Comparison of ENCODE assay signal across 9 cellular contexts in genomic region chr9:127875306-127875966, GRCh38. TPM values are rescaled to one million over a fixed set of nuclear protein-coding genes. Genes with fewer than 3 reads are reported as not detected.
A peak's percentile ranks its signal among the peaks of the same experiment; 100 is the strongest.
DNase-seq lines count a peak whose midpoint lies in the region; ATAC-seq and TF ChIP-seq lines count a peak whose summit lies in the region.
"Had no signal": no experiment of that assay in that cellular context is flagged by ENCODE, and none has a peak within 500 bp of the region (broad histone marks: within the 10 kb centered on the region; RNA-seq: fewer than 3 reads in every experiment).

No MANE protein-coding gene starts in this region.

- TF ChIP-seq CTCF in HEK293 (tag by site-specific recombination; IDR thresholded peaks at IDR 0.05), result no peak
- TF ChIP-seq CTCF in stomach (IDR thresholded peaks at IDR 0.05), result no peak
- TF ChIP-seq CTCF in GM13977 (IDR thresholded peaks at IDR 0.05; ENCODE audit: extremely low read depth, insufficient read depth, missing control alignments), result no peak
- TF ChIP-seq CTCF in body of pancreas (IDR thresholded peaks at IDR 0.05), result no peak

- POLR2A ChIA-PET in HEK293 (lab: Yijun Ruan, JAX), result no interaction called here

- DNase-seq in astrocyte of the hippocampus (ENCODE audit: low read depth, low spot score), result peak; percentile 84
- DNase-seq in stomach, result no peak
- DNase-seq in GM13977 (ENCODE audit: low spot score), result no peak
- DNase-seq in superior temporal gyrus (ENCODE audit: extremely low spot score), result no peak
- DNase-seq in body of pancreas, result no peak
- DNase-seq: NCI-H345 had no signal

- WGBS in stomach, 5 donors, result 79 to 88% (median 82%) methylated on average over 10 of the region's 10 CpGs
- 76 to 92% methylated on average over 10 of the region's 10 CpGs for WGBS in body of pancreas, 2 donors

- CTCF ChIA-PET in HEK293 (lab: Yijun Ruan, JAX), result interaction anchor here (0.6 to 1.3 kb wide), 2 partner anchors 46 to 69 kb away, joined by 3 to 4 read pairs; no protein-coding TSS in a partner anchor

- intact Hi-C loops in stomach (cut with DNase I; ENCODE audit: low total_unique reads) (no loop called here), body of pancreas (cut with DNase I) (loop anchor here (10.0 kb wide), 2 partner anchors 141 to 281 kb away; partner anchors contain the start of gene TOR2A)

- no peaks in the 10 kb centered on the region; the same call in 1 of the 2 replicates for H3K4me1 ChIP-seq in HEK293 (ENCODE audit: control insufficient read depth, insufficient read depth, low read length)
- peaks cover 50 to 57% (median 54%) of the 10 kb centered on the region in 4 donors for H3K4me1 ChIP-seq in stomach
- peaks cover 45% of the 10 kb centered on the region for H3K4me1 ChIP-seq in body of pancreas

- H3K27ac ChIP-seq in HEK293 (ENCODE audit: extremely low read depth, low read depth, low read length) (no peak overlapping the region), layer of hippocampus (ENCODE audit: low read depth, low read length) (peak overlapping the region; percentile 83), stomach (peak overlapping the region in 3 of 5 donors; percentile 10 to 87 (median 85)), body of pancreas (no peak overlapping the region)

- in situ Hi-C loops in GM13977 (cut with MboI; ENCODE audit: low pct_unique_long_range_greater_than_20kb, low sequenced_read_pairs, unreplicated experiment), result no loop called here

- H3K27me3 ChIP-seq in layer of hippocampus (ENCODE audit: control insufficient read depth, insufficient read depth, low read length) (no peaks in the 10 kb centered on the region), stomach (no peaks in the 10 kb centered on the region), body of pancreas (no peaks in the 10 kb centered on the region)

- H3K36me3 ChIP-seq in HEK293 (ENCODE audit: control insufficient read depth in 2 of 2, insufficient read depth in 1 of 2, low read length in 2 of 2) (peaks cover 0 to 31% of the 10 kb centered on the region in 2 experiments; a peak in 2 of 3 replicates), stomach (peaks cover 5 to 31% (median 25%) of the 10 kb centered on the region in 4 donors), body of pancreas (replicated peaks in 1 of 2; ENCODE audit: insufficient read depth in 1 of 2, low read depth in 2 of 2) (no peaks in the 10 kb centered on the region)

- no peak for ATAC-seq in GM21528 (IDR thresholded peaks at IDR 0.05; ENCODE audit: low FRiP score, unreplicated experiment)
- no peak for ATAC-seq in body of pancreas

- H3K4me3 ChIP-seq in HEK293 (ENCODE audit: low read depth, low read length) (no peak overlapping the region), stomach (peak overlapping the region in 1 of 4 donors; percentile 72), body of pancreas (no peak overlapping the region)

- H3K9me3 ChIP-seq in HEK293 (ENCODE audit: control insufficient read depth, insufficient read depth, low read depth, low read length), result no peaks in the 10 kb centered on the region
- H3K9me3 ChIP-seq in stomach, result no peaks in the 10 kb centered on the region
- no peaks in the 10 kb centered on the region for H3K9me3 ChIP-seq in body of pancreas

- no peak for TF ChIP-seq POLR2A in stomach (IDR thresholded peaks at IDR 0.05)
- TF ChIP-seq POLR2A in body of pancreas (IDR thresholded peaks at IDR 0.05), result no peak

- TF ChIP-seq EP300 in stomach (IDR thresholded peaks at IDR 0.05), result no peak

TF ChIP-seq in HEK293, 187 proteins besides CTCF, POLR2A, EP300 and RAD21:
- TF ChIP-seq WT1 (tag by site-specific recombination; IDR thresholded peaks at IDR 0.05) (no peak), ZEB2 (tag by site-specific recombination; IDR thresholded peaks at IDR 0.05) (no peak), ZNF202 (tag by site-specific recombination; IDR thresholded peaks at IDR 0.05; ENCODE audit: borderline replicate concordance) (no peak), IKZF3 (tag by site-specific recombination; IDR thresholded peaks at IDR 0.05) (no peak), ZNF274 (IDR thresholded peaks at IDR 0.05; ENCODE audit: low read length) (no peak), ZNF274 (tag by site-specific recombination; IDR thresholded peaks at IDR 0.05; ENCODE audit: borderline replicate concordance) (no peak), GLIS2 (tag by site-specific recombination; IDR thresholded peaks at IDR 0.05) (peak; percentile 75), GLIS1 (tag by site-specific recombination; IDR thresholded peaks at IDR 0.05) (peak; percentile 35), ZNF335 (tag by site-specific recombination; conservative IDR thresholded peaks at IDR 0.05) (peak; percentile 53), ZNF37A (tag by site-specific recombination; IDR thresholded peaks at IDR 0.05) (no peak)

RNA-seq across cellular contexts. Expression of gene AK1, which starts 2.0 kb away (rescaled TPM):
- 10 to 100 TPM in 3 of 5 donors, 1 to 10 TPM in 1, not detected in 1; 7.2 to 88.3 (median 39.8) TPM for total RNA-seq in stomach
- polyA plus RNA-seq in stomach, result 10 to 100 TPM; 64.4 to 92.1 (median 89.7) TPM
- 10 to 100 TPM in 1 of 2 donors, 1 to 10 TPM in 1; 8.8 to 23.7 TPM for total RNA-seq in body of pancreas

RNA-seq across cellular contexts. Expression of gene ENG, which starts 21.0 kb away (rescaled TPM):
- total RNA-seq in stomach, result 10 to 100 TPM in 4 of 5 donors, 1 to 10 TPM in 1; 4.0 to 58.5 (median 44.3) TPM
- 10 to 100 TPM; 16.0 to 28.8 (median 21.5) TPM for polyA plus RNA-seq in stomach
- total RNA-seq in body of pancreas, result 10 to 100 TPM; 20.2 to 26.7 TPM

RNA-seq across cellular contexts. Expression of gene ST6GALNAC6, which starts 24.0 kb away (rescaled TPM):
- total RNA-seq in stomach, result 100 to 1,000 TPM in 2 of 5 donors, 10 to 100 TPM in 3; 18.0 to 145 (median 92.4) TPM
- 10 to 100 TPM; 32.8 to 63.8 (median 42.2) TPM for polyA plus RNA-seq in stomach
- 10 to 100 TPM; 46.1 to 66.7 TPM for total RNA-seq in body of pancreas

RNA-seq across cellular contexts. Expression of gene ST6GALNAC4, which starts 41.4 kb away (rescaled TPM):
- 10 to 100 TPM in 3 of 5 donors, 1 to 10 TPM in 2; 3.7 to 33.6 (median 14.5) TPM for total RNA-seq in stomach
- polyA plus RNA-seq in stomach, result 10 to 100 TPM; 10.5 to 14.2 (median 11.8) TPM
- 10 to 100 TPM; 36.6 to 63.8 TPM for total RNA-seq in body of pancreas

RNA-seq across cellular contexts. Expression of gene PIP5KL1, which starts 55.1 kb away (rescaled TPM):
- total RNA-seq in stomach, result 10 to 100 TPM in 3 of 5 donors, under 1 TPM in 1, not detected in 1; 0.55 to 98.0 (median 19.1) TPM
- polyA plus RNA-seq in stomach, result 1 to 10 TPM in 2 of 3 donors, under 1 TPM in 1; 0.50 to 3.3 (median 2.3) TPM
- 1 to 10 TPM; 1.3 to 2.6 TPM for total RNA-seq in body of pancreas

Comparison
In these comparisons a context has a peak if more than half of its experiments do, and no peak if none do; other contexts are left out.
1. H3K27ac ChIP-seq: peak in layer of hippocampus (single experiment) and stomach (3 of 5); none in HEK293 (single experiment) and body of pancreas (0 of 4).